In the genomic region with DNA sequence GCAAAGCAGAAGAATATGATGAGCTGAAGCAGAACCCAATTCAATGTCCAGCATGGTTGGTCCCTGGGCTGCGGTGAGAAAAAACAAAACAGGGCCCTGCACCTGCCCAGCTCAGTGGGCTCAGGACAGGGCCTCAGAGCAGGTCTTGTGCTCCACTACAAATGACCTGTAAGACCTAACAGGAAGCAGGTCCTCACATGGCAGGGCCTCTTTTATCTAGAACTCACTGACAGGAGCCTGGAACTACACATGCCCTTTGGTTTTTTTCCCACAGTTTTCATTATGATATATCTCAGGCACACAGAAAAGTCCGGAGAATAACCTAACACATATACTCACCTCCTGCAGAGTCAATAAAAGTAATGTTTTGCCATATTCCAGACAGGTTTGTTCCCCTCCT, we compare ENCODE assay signal across 19 cellular contexts. TPM values are rescaled to one million over a fixed set of nuclear protein-coding genes. Genes with fewer than 3 reads are reported as not detected.
DNase-seq lines count a peak whose midpoint lies in the region; FAIRE-seq and TF ChIP-seq lines count a peak whose summit lies in the region.
"Had no signal": no experiment of that assay in that cellular context is flagged by ENCODE, and none has a peak within 500 bp of the region (broad histone marks: within the 10 kb centered on the region; RNA-seq: fewer than 3 reads in every experiment).

No MANE protein-coding gene starts in this region.

- no peak overlapping the region for H3K4me3 Mint-ChIP-seq in Caco-2 (ENCODE audit: unreplicated experiment)
- no peak overlapping the region for H3K4me3 Mint-ChIP-seq in progenitor cell of endocrine pancreas (ENCODE audit: low read depth)
- H3K4me3 Mint-ChIP-seq: activated CD4-positive, alpha-beta T cell treated with anti-CD3 and anti-CD28 coated beads for 36 hours; activated T-helper 1 cell treated with anti-CD3 and anti-CD28 coated beads, Interleukin-12 subunit alpha, Interleukin-12 subunit beta, Interleukin-2, Interleukin-4 antibody, amounts not matched to agents 30 ng/mL and 10 ng/mL and 1 ng/mL, durations not matched to agents 14 hours and 24 hours and 36 hours had no signal

- no peak overlapping the region for H3K9ac ChIP-seq in BLaER1 treated with 17β-estradiol and CSF1 and Interleukin-3, amounts not matched to agents 10 nM and 100 nM
- no peak overlapping the region for H3K9ac ChIP-seq in colonic mucosa (ENCODE audit: low read depth in 2 of 2, low read length in 2 of 2)

- peak overlapping the region; percentile 17 to 98 (median 64); a peak in 17 of 22 replicates for H3K4me2 ChIP-seq in BLaER1 treated with 17β-estradiol and CSF1 and Interleukin-3, amounts not matched to agents 10 nM and 100 nM

- H3K4me1 ChIP-seq in BLaER1 treated with 17β-estradiol and CSF1 and Interleukin-3, amounts not matched to agents 10 nM and 100 nM: peaks cover 82 to 100% (median 96%) of the 10 kb centered on the region in 10 experiments
- H3K4me1 ChIP-seq in Caco-2 (peaks cover 78% of the 10 kb centered on the region), esophagus muscularis mucosa (peaks cover 75 to 86% (median 84%) of the 10 kb centered on the region in 4 donors), colonic mucosa (peaks cover 21% of the 10 kb centered on the region)

- H3K9me3 ChIP-seq in BLaER1 treated with 17β-estradiol and CSF1 and Interleukin-3, amounts not matched to agents 10 nM and 100 nM (replicated peaks in 1 of 11): no peaks in the 10 kb centered on the region
- no peaks in the 10 kb centered on the region for H3K9me3 ChIP-seq in Caco-2
- no peaks in the 10 kb centered on the region for H3K9me3 ChIP-seq in esophagus muscularis mucosa
- no peaks in the 10 kb centered on the region for H3K9me3 ChIP-seq in colonic mucosa
- H3K9me3 ChIP-seq: vagina had no signal

- TF ChIP-seq CTCF in Caco-2 (IDR thresholded peaks at IDR 0.05; ENCODE audit: insufficient read depth in 1 of 2, low read depth in 1 of 2, low read length in 1 of 2, severe bottlenecking in 1 of 2, unreplicated experiment in 1 of 2) (no peak), esophagus muscularis mucosa (IDR thresholded peaks at IDR 0.05) (no peak), progenitor cell of endocrine pancreas (IDR thresholded peaks at IDR 0.05; ENCODE audit: unreplicated experiment) (no peak), colonic mucosa (IDR thresholded peaks at IDR 0.05) (no peak)

- no peak for FAIRE-seq in GM12892 (lab: Jason Lieb, UNC)
- FAIRE-seq: colon had no signal

- H3K4me1 Mint-ChIP-seq in Caco-2 (ENCODE audit: low read depth, unreplicated experiment): peaks cover 57% of the 10 kb centered on the region
- H3K4me1 Mint-ChIP-seq in progenitor cell of endocrine pancreas (ENCODE audit: low read depth): peaks cover 61% of the 10 kb centered on the region

- POLR2A ChIA-PET in Caco-2 (lab: Charles Lee): no interaction called here

- H3K27ac Mint-ChIP-seq in Caco-2 (ENCODE audit: unreplicated experiment) (peak overlapping the region; percentile 67), progenitor cell of endocrine pancreas (peak overlapping the region; percentile 33)
- H3K27ac Mint-ChIP-seq: activated CD4-positive, alpha-beta T cell treated with anti-CD3 and anti-CD28 coated beads for 36 hours had no signal

- TF ChIP-seq POLR2A in esophagus muscularis mucosa (IDR thresholded peaks at IDR 0.05; ENCODE audit: low read depth) (no peak), GM12892 (IDR thresholded peaks at IDR 0.05; ENCODE audit: low read depth, low read length) (no peak)

- peaks cover 30 to 97% (median 86%) of the 10 kb centered on the region in 11 experiments for H3K36me3 ChIP-seq in BLaER1 treated with 17β-estradiol and CSF1 and Interleukin-3, amounts not matched to agents 10 nM and 100 nM
- peaks cover 7% of the 10 kb centered on the region for H3K36me3 ChIP-seq in Caco-2 (ENCODE audit: control insufficient read depth, insufficient read depth, low read length)
- H3K36me3 ChIP-seq in esophagus muscularis mucosa: peaks cover 14 to 45% (median 35%) of the 10 kb centered on the region in 4 donors
- H3K36me3 ChIP-seq in colonic mucosa: no peaks in the 10 kb centered on the region

- DNase-seq in Caco-2: no peak
- no peak for DNase-seq in esophagus muscularis mucosa (ENCODE audit: extremely low spot score)
- no peak for DNase-seq in progenitor cell of endocrine pancreas (ENCODE audit: low spot score, unreplicated experiment)
- DNase-seq in colonic mucosa: no peak
- no peak for DNase-seq in DMS153 (lab: John Stamatoyannopoulos, UW)
- no peak for DNase-seq in GM12892 (ENCODE audit: insufficient read length)
- DNase-seq: activated CD4-positive, alpha-beta T cell treated with anti-CD3 and anti-CD28 coated beads for 36 hours; amygdala; C1 segment of cervical spinal cord; KBM-7; NCI-H1105 treated with DMSO at 0.1 percent for 48 hours; NK-92 treated with Interleukin-12 subunit alpha and Interleukin-12 subunit beta, amount 100 ng/mL, for 24 hours; SIG-M5; stimulated activated CD4-positive, alpha-beta T cell treated with anti-CD3 and anti-CD28 coated beads, Interleukin-2, amount 100 ng/mL, for 24 hours had no signal

- no peak for TF ChIP-seq EP300 in esophagus muscularis mucosa (IDR thresholded peaks at IDR 0.05)

- peaks cover 75 to 100% (median 100%) of the 10 kb centered on the region in 11 experiments for H4K20me1 ChIP-seq in BLaER1 treated with 17β-estradiol and CSF1 and Interleukin-3, amounts not matched to agents 10 nM and 100 nM

- H3K36me3 Mint-ChIP-seq in Caco-2 (ENCODE audit: insufficient read depth, unreplicated experiment): peaks cover 78% of the 10 kb centered on the region
- peaks cover 28% of the 10 kb centered on the region for H3K36me3 Mint-ChIP-seq in progenitor cell of endocrine pancreas (ENCODE audit: insufficient read depth)

- no peaks in the 10 kb centered on the region for H3K27me3 ChIP-seq in BLaER1 treated with 17β-estradiol and CSF1 and Interleukin-3, amounts not matched to agents 10 nM and 100 nM
- no peaks in the 10 kb centered on the region for H3K27me3 ChIP-seq in Caco-2 (replicated peaks; ENCODE audit: control insufficient read depth, insufficient read depth, low read length)
- H3K27me3 ChIP-seq in esophagus muscularis mucosa: no peaks in the 10 kb centered on the region
- H3K27me3 ChIP-seq in colonic mucosa: no peaks in the 10 kb centered on the region
- H3K27me3 ChIP-seq: vagina had no signal

- no peaks in the 10 kb centered on the region for H3K9me3 Mint-ChIP-seq in Caco-2 (ENCODE audit: unreplicated experiment)
- no peaks in the 10 kb centered on the region for H3K9me3 Mint-ChIP-seq in progenitor cell of endocrine pancreas (ENCODE audit: low read depth)
- H3K9me3 Mint-ChIP-seq: activated T-helper 1 cell treated with anti-CD3 and anti-CD28 coated beads, Interleukin-12 subunit alpha, Interleukin-12 subunit beta, Interleukin-2, Interleukin-4 antibody, amounts not matched to agents 30 ng/mL and 10 ng/mL and 1 ng/mL, durations not matched to agents 14 hours and 24 hours and 36 hours had no signal

- H3K27me3 Mint-ChIP-seq in Caco-2 (ENCODE audit: insufficient read depth, unreplicated experiment): no peaks in the 10 kb centered on the region
- no peaks in the 10 kb centered on the region for H3K27me3 Mint-ChIP-seq in progenitor cell of endocrine pancreas
- H3K27me3 Mint-ChIP-seq: activated CD4-positive, alpha-beta T cell treated with anti-CD3 and anti-CD28 coated beads for 36 hours had no signal

- WGBS in esophagus muscularis mucosa: 98% methylated on average over 2 of the region's 2 CpGs

- no TSS peak for BruUV-seq in Caco-2 (replicated peaks; lab: Mats Ljungman, UMichigan)

- CTCF ChIA-PET in Caco-2 (lab: Charles Lee): no interaction called here

- H3K27ac ChIP-seq in BLaER1 treated with 17β-estradiol and CSF1 and Interleukin-3, amounts not matched to agents 10 nM and 100 nM: peak overlapping the region in 4 of 11 experiments; percentile 31 to 70 (median 36); a peak in 4 of 22 replicates
- peak overlapping the region; percentile 14 to 77 (median 60) for H3K27ac ChIP-seq in esophagus muscularis mucosa (replicated peaks in 1 of 4)
- no peak overlapping the region for H3K27ac ChIP-seq in colonic mucosa
- H3K27ac ChIP-seq: epithelial cell of prostate, vagina had no signal

- intact Hi-C loops in Caco-2 (cut with micrococcal nuclease; ENCODE audit: unreplicated experiment) (no loop called here), esophagus muscularis mucosa (cut with DNase I) (loop anchor here (5.0 kb wide), 1 partner anchor 39 kb away; a partner anchor contains a TSS), colonic mucosa (cut with DNase I) (no loop called here)

- no peak overlapping the region for H3K4me3 ChIP-seq in BLaER1 treated with 17β-estradiol and CSF1 and Interleukin-3, amounts not matched to agents 10 nM and 100 nM
- H3K4me3 ChIP-seq in Caco-2 (ENCODE audit: low read depth, low read length) (no peak overlapping the region), esophagus muscularis mucosa (no peak overlapping the region), colonic mucosa (no peak overlapping the region)
- H3K4me3 ChIP-seq: vagina had no signal

RNA-seq across cellular contexts. Expression of a gene that starts 38.4 kb away (rescaled TPM):
- total RNA-seq in Caco-2 (2022): 52.7 and 60.8 TPM in 2 replicates
- total RNA-seq in esophagus muscularis mucosa: 10 to 100 TPM; 27.5 to 54.8 (median 36.7) TPM
- 62.3 and 64.3 TPM in 2 replicates for total RNA-seq in progenitor cell of endocrine pancreas
- total RNA-seq in colonic mucosa: 10 to 100 TPM; 34.1 to 55.7 TPM
- polyA plus RNA-seq in GM12892 (2012; ENCODE audit: missing spikeins): 48.6 TPM

RNA-seq across cellular contexts. Expression of a gene that starts 41.3 kb away (rescaled TPM):
- total RNA-seq in Caco-2 (2022): 62.4 and 76.9 TPM in 2 replicates
- total RNA-seq in esophagus muscularis mucosa: 10 to 100 TPM; 16.6 to 22.1 (median 21.2) TPM
- total RNA-seq in progenitor cell of endocrine pancreas: 292 and 320 TPM in 2 replicates
- total RNA-seq in colonic mucosa: 100 to 1,000 TPM in 1 of 2 donors, 10 to 100 TPM in 1; 40.9 to 106 TPM
- 79.6 TPM for polyA plus RNA-seq in GM12892 (2012; ENCODE audit: missing spikeins)
